1 cellular context compared by ENCODE assay signal in genomic region chr7:26155531-26156375, GRCh38.
TF ChIP-seq lines count a peak whose summit lies in the region.

No MANE protein-coding gene starts in this region.

TF ChIP-seq in K562, 482 proteins besides CTCF, POLR2A, EP300 and RAD21:
- TF ChIP-seq PRDM10 (IDR thresholded peaks at IDR 0.05; ENCODE audit: partially characterized antibody) = peak; percentile 62
- 0 out of 2 replicates have a peak, but pooled peaks have one; percentile 22 for TF ChIP-seq NFE2 (IDR thresholded peaks at IDR 0.05; ENCODE audit: low read depth)
- TF ChIP-seq MAZ (CRISPR knock-in tag; conservative IDR thresholded peaks at IDR 0.05 in 1 of 2, IDR thresholded peaks at IDR 0.05 in 1 of 2) = 0 out of 4 replicates have a peak, but pooled peaks of 1 of the 2 experiments have one; percentile 22
- peak; percentile 8 for TF ChIP-seq RBBP5 (IDR thresholded peaks at IDR 0.05; ENCODE audit: borderline replicate concordance, insufficient read depth, low read length, poor library complexity, severe bottlenecking)
- TF ChIP-seq JUND (IDR thresholded peaks at IDR 0.05; ENCODE audit: borderline replicate concordance, low read depth, low read length) = peak; percentile 18; the same call in 1 of the 2 replicates
- TF ChIP-seq JUND (tag; IDR thresholded peaks at IDR 0.05; ENCODE audit: borderline replicate concordance, low read depth, low read length) = no peak
- no peak for TF ChIP-seq DNMT1 (IDR thresholded peaks at IDR 0.05)
- TF ChIP-seq ZFP36 (IDR thresholded peaks at IDR 0.05; ENCODE audit: low read depth, low read length, partially characterized antibody) = no peak
- TF ChIP-seq HMBOX1 (IDR thresholded peaks at IDR 0.05) = peak; percentile 73
- peak; percentile 39; the same call in 1 of the 2 replicates for TF ChIP-seq MAFG (tag; conservative IDR thresholded peaks at IDR 0.05)
- 0 out of 2 replicates have a peak, but pooled peaks have one; percentile 38 for TF ChIP-seq FOSL1 (tag; conservative IDR thresholded peaks at IDR 0.05)
- TF ChIP-seq C11orf30 (IDR thresholded peaks at IDR 0.05; ENCODE audit: low read depth) = peak; percentile 5; the same call in 1 of the 2 replicates
- TF ChIP-seq FOXK1 (CRISPR knock-in tag; IDR thresholded peaks at IDR 0.05; ENCODE audit: borderline replicate concordance) = no peak
